ENCODE assay signal across 8 cellular contexts in the genomic region with DNA sequence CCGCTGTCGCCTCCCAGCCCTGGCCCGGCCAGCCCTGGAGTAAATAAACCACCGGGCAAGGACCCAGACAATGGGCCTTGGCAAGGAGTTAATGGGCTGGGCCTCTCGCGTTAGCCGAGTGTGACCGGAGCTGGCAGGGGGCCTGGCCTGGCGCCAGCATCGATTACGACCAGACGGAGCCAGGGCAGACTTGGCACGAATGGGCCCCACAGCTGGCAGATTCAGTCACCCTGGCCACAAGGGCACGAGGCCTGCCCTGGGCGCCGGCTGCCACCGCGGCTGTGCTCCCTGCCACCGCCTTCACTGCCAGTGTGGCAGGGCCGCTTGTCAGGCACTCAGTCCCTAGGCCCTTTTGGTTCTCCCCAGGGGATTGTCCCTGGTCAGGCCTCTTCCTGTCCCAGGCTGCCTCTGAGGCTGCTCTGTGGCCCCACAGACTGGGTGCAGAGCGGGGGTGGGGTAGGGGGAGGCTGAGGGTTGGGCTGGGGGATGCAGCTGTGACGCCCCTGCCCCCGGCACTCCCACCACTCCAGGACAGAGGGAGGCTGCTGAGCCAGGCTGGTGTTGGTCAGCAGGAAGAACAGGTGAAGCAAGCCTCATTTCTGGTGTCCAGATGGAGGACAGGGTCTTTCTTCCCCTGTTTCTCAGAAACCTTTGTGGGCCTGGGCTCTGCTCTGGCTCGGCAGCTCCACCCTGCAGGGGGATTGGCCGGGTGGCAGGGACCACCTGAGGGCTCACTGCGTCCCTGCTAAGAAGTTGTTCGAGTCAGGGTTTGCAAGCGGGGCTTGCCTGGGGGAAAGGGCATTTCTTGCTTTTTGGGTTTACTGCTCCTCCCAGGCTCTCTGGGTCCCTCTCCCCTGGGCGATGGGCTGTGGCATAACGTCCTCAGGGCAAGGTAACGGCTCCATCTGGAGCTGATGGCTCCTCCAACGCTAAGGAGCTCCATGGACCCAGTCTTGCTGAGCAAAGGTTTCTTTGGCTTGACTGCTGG. TPM values are rescaled to one million over a fixed set of nuclear protein-coding genes. Genes with fewer than 3 reads are reported as not detected.
A peak's percentile ranks its signal among the peaks of the same experiment; 100 is the strongest.
DNase-seq lines count a peak whose midpoint lies in the region; ATAC-seq and TF ChIP-seq lines count a peak whose summit lies in the region.

No MANE protein-coding gene starts in this region.

- H3K36me3 ChIP-seq in SU-DHL-6 (ENCODE audit: low read length) (no peaks in the 10 kb centered on the region), psoas muscle (ENCODE audit: insufficient read depth in 1 of 2, low read depth in 1 of 2) (no peaks in the 10 kb centered on the region)

- H3K79me2 ChIP-seq in SU-DHL-6 (ENCODE audit: insufficient read depth, low read length), result no peaks in the 10 kb centered on the region

- peak overlapping the region; percentile 41 for H3K4me2 ChIP-seq in SU-DHL-6 (ENCODE audit: low read depth, low read length, poor library complexity, severe bottlenecking)

- peak overlapping the region; percentile 62 for H3K9ac ChIP-seq in SU-DHL-6 (ENCODE audit: low read length)

- peak; percentile 70 for ATAC-seq in GM21737 (IDR thresholded peaks at IDR 0.05; ENCODE audit: unreplicated experiment)
- peak; percentile 95 to 98 (median 96) for ATAC-seq in psoas muscle

- WGBS in psoas muscle, 3 donors, result 18 to 31% (median 24%) methylated on average over 22 to 32 of the region's 32 CpGs

- H3K9me2 ChIP-seq in SU-DHL-6 (replicated peaks; ENCODE audit: insufficient read depth, low read length), result no peaks in the 10 kb centered on the region

- H4K20me1 ChIP-seq in SU-DHL-6 (ENCODE audit: low read depth, low read length), result no peaks in the 10 kb centered on the region

- H3K27ac ChIP-seq in SU-DHL-6 (ENCODE audit: low read depth, low read length) (peak overlapping the region; percentile 93), psoas muscle (peak overlapping the region; percentile 78)

- H3K27me3 ChIP-seq in SU-DHL-6 (ENCODE audit: low read length), result no peaks in the 10 kb centered on the region
- H3K27me3 ChIP-seq in psoas muscle (ENCODE audit: insufficient read depth in 3 of 3, low read length in 2 of 3), result no peaks in the 10 kb centered on the region

- peak; percentile 98 for DNase-seq in DMS53 (lab: John Stamatoyannopoulos, UW)
- peak; percentile 96 for DNase-seq in NCI-H1092 (lab: John Stamatoyannopoulos, UW)
- DNase-seq in cardiac septum (ENCODE audit: low spot score), result peak; percentile 94
- peak; percentile 93 to 98 for DNase-seq in psoas muscle
- no peak for DNase-seq in SKM-1 treated with dmso at 0.1 percent for 144 hours (lab: John Stamatoyannopoulos, UW; ENCODE audit: unreplicated experiment)
- no peak for DNase-seq in activated CD4-positive, alpha-beta T cell treated with anti-CD3 and anti-CD28 coated beads for 48 hours

- H3K4me3 ChIP-seq in SU-DHL-6 (ENCODE audit: insufficient read depth, low read length, poor library complexity, severe bottlenecking) (no peak overlapping the region), psoas muscle (no peak overlapping the region)

- peaks cover 28% of the 10 kb centered on the region for H3K4me1 ChIP-seq in psoas muscle

- no peaks in the 10 kb centered on the region for H3K9me3 ChIP-seq in SU-DHL-6 (ENCODE audit: insufficient read depth, low read length)
- no peaks in the 10 kb centered on the region for H3K9me3 ChIP-seq in psoas muscle

- TF ChIP-seq CTCF in SU-DHL-6 (IDR thresholded peaks at IDR 0.05; ENCODE audit: insufficient read depth, low read length, poor library complexity, severe bottlenecking) (no peak), psoas muscle (IDR thresholded peaks at IDR 0.05) (no peak)

- no peak overlapping the region for H2AFZ ChIP-seq in SU-DHL-6 (ENCODE audit: low read depth, low read length, severe bottlenecking)

- intact Hi-C loops in cardiac septum (cut with DNase I), result loop anchor here (1.0 to 10.0 kb wide), 2 partner anchors 34 to 355 kb away; no protein-coding TSS in a partner anchor
- intact Hi-C loops in psoas muscle (cut with DNase I), result loop anchor here (2.0 to 5.0 kb wide), 3 partner anchors 33 to 83 kb away; no protein-coding TSS in a partner anchor

- H3F3A ChIP-seq in SU-DHL-6 (ENCODE audit: insufficient read depth), result peaks cover 62% of the 10 kb centered on the region

RNA-seq across cellular contexts. Expression of gene SRP14, which starts 30.5 kb away (rescaled TPM):
- total RNA-seq in cardiac septum (168 TPM), psoas muscle (100 to 1,000 TPM; 134 to 170 (median 153) TPM)
- polyA plus RNA-seq in psoas muscle, result 100 to 1,000 TPM; 279 to 288 (median 280) TPM

RNA-seq across cellular contexts. Expression of gene BMF, which starts 39.2 kb away (rescaled TPM):
- total RNA-seq in cardiac septum (1.1 TPM), psoas muscle (1 to 10 TPM; 1.5 to 5.9 (median 3.7) TPM)
- polyA plus RNA-seq in psoas muscle, result 1 to 10 TPM in 2 of 3 donors, under 1 TPM in 1; 0.65 to 7.2 (median 3.4) TPM

Comparison
In these comparisons a context has a peak if more than half of its experiments do, and no peak if none do; other contexts are left out.
1. DNase-seq: peak in DMS53 (single experiment), NCI-H1092 (single experiment), cardiac septum (single experiment) and psoas muscle (2 of 2); none in SKM-1 treated with dmso at 0.1 percent for 144 hours (single experiment) and activated CD4-positive, alpha-beta T cell treated with anti-CD3 and anti-CD28 coated beads for 48 hours (single experiment).